Comparison of ENCODE assay signal across 1 cellular context in genomic region chr3:151283907-151284461, GRCh38.
TF ChIP-seq lines count a peak whose summit lies in the region.

No MANE protein-coding gene starts in this region.

TF ChIP-seq in HepG2, 621 proteins besides CTCF, POLR2A, EP300 and RAD21 (continued from another document and continues in another):
- TF ChIP-seq REST (IDR thresholded peaks at IDR 0.05; ENCODE audit: borderline replicate concordance in 1 of 2, low read depth in 1 of 2, low read length in 2 of 2), result no peak
- no peak for TF ChIP-seq SMAD1 (CRISPR knock-in tag; IDR thresholded peaks at IDR 0.05; ENCODE audit: borderline replicate concordance, low read depth)
- TF ChIP-seq BRD4 (CRISPR knock-in tag; IDR thresholded peaks at IDR 0.05), result no peak
- TF ChIP-seq ATF2 (CRISPR knock-in tag; IDR thresholded peaks at IDR 0.05), result 0 out of 2 replicates have a peak, but pooled peaks have one; percentile 37
- TF ChIP-seq ARNTL (CRISPR knock-in tag; IDR thresholded peaks at IDR 0.05), result 0 out of 2 replicates have a peak, but pooled peaks have one; percentile 28
- TF ChIP-seq ZSCAN9 (CRISPR knock-in tag; IDR thresholded peaks at IDR 0.05; ENCODE audit: borderline replicate concordance), result 0 out of 2 replicates have a peak, but pooled peaks have one; percentile 21
- no peak for TF ChIP-seq ZBTB33 (CRISPR knock-in tag; IDR thresholded peaks at IDR 0.05)
- no peak for TF ChIP-seq TFDP2 (CRISPR knock-in tag; IDR thresholded peaks at IDR 0.05)
- TF ChIP-seq ARID5B (CRISPR knock-in tag; IDR thresholded peaks at IDR 0.05), result peak; percentile 90
- TF ChIP-seq ATAD3A (CRISPR knock-in tag; IDR thresholded peaks at IDR 0.05), result no peak
- TF ChIP-seq MED1 (CRISPR knock-in tag; IDR thresholded peaks at IDR 0.05), result no peak
- TF ChIP-seq FOSL2 (CRISPR knock-in tag; IDR thresholded peaks at IDR 0.05), result peak; percentile 53; the same call in 1 of the 2 replicates
- no peak for TF ChIP-seq NPAS2 (CRISPR knock-in tag; IDR thresholded peaks at IDR 0.05; ENCODE audit: borderline replicate concordance)
- TF ChIP-seq SMAD3 (CRISPR knock-in tag; IDR thresholded peaks at IDR 0.05), result no peak
- TF ChIP-seq NR2F2 (IDR thresholded peaks at IDR 0.05; ENCODE audit: borderline replicate concordance, low read depth), result no peak; the same call in 1 of the 2 replicates
- peak; percentile 93 for TF ChIP-seq ZNF362 (CRISPR knock-in tag; IDR thresholded peaks at IDR 0.05; ENCODE audit: borderline replicate concordance)
- TF ChIP-seq ZSCAN31 (CRISPR knock-in tag; IDR thresholded peaks at IDR 0.05; ENCODE audit: low read depth), result no peak
- TF ChIP-seq ELF1 (CRISPR knock-in tag; IDR thresholded peaks at IDR 0.05), result no peak
- TF ChIP-seq BATF2 (CRISPR knock-in tag; IDR thresholded peaks at IDR 0.05), result no peak
- TF ChIP-seq SNAI1 (CRISPR knock-in tag; IDR thresholded peaks at IDR 0.05; ENCODE audit: borderline replicate concordance), result no peak
- TF ChIP-seq GATAD2A (CRISPR knock-in tag; IDR thresholded peaks at IDR 0.05), result peak; percentile 62
- peak; percentile 88 for TF ChIP-seq PPARG (CRISPR knock-in tag; conservative IDR thresholded peaks at IDR 0.05)
- peak; percentile 98 for TF ChIP-seq SP5 (CRISPR knock-in tag; IDR thresholded peaks at IDR 0.05; ENCODE audit: borderline replicate concordance, low read depth)
- peak; percentile 37; the same call in 1 of the 2 replicates for TF ChIP-seq MAX (IDR thresholded peaks at IDR 0.05)
- no peak for TF ChIP-seq FOXP1 (IDR thresholded peaks at IDR 0.05)
- TF ChIP-seq FOXP1 (CRISPR knock-in tag; IDR thresholded peaks at IDR 0.05), result peak; percentile 82
- TF ChIP-seq ZNF124 (CRISPR knock-in tag; IDR thresholded peaks at IDR 0.05), result 0 out of 2 replicates have a peak, but pooled peaks have one; percentile 47
- TF ChIP-seq MYNN (CRISPR knock-in tag; IDR thresholded peaks at IDR 0.05; ENCODE audit: low read depth), result no peak
- no peak for TF ChIP-seq ZNF367 (CRISPR knock-in tag; IDR thresholded peaks at IDR 0.05; ENCODE audit: borderline replicate concordance)
- TF ChIP-seq MAFG (CRISPR knock-in tag; IDR thresholded peaks at IDR 0.05), result no peak
- TF ChIP-seq TFDP1 (CRISPR knock-in tag; IDR thresholded peaks at IDR 0.05; ENCODE audit: borderline replicate concordance), result peak; percentile 34; the same call in 1 of the 2 replicates
- TF ChIP-seq PBX2 (CRISPR knock-in tag; IDR thresholded peaks at IDR 0.05), result no peak
- TF ChIP-seq NFKBIZ (CRISPR knock-in tag; IDR thresholded peaks at IDR 0.05), result no peak
- TF ChIP-seq AHDC1 (CRISPR knock-in tag; IDR thresholded peaks at IDR 0.05; ENCODE audit: borderline replicate concordance), result peak; percentile 40; the same call in 1 of the 2 replicates
- no peak for TF ChIP-seq U2AF1 (optimal IDR thresholded peaks at IDR 0.05; ENCODE audit: low read depth, low read length)
